ENCODE assay signal across 9 cellular contexts in the genomic region with DNA sequence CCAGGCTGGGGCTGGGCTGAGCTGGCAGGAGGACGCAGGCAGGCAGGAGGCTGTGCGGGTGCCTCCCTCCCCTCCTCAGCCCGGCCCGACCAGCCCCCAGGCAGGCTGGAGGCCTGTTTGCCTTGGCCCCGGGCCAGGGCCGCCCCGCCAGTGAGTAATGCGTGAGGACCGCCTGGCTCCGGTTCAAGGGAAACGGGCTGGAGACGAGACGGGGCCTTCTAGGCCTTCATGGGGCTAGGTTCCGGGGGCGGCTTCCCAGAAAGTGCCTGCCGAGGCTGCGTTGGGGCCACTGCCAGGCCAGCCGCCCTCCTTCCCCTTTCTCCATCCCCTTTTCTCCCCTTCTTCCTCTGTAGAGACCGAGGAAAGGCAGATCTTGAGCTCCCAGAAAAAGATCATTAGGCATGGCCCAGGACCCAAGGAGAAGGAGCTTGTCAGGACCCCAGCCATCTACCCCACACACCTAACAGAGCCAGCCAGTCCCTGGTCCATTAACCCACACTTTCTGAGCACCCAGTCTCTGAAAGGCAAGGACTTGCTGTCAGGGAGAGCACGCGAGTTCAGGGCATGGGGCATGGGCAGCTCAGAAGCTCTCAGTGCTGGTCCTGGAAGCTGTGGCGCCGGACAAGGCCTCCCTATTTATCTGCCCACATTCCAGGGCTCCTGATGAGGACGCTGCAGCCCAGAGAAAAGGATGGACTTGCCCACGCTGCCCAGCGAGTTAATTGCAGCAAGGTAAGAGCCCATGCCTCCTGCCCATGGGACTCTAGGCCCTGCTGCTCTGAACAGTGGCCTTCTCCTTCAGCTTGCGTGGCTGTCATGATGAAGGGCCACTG. TPM values are rescaled to one million over a fixed set of nuclear protein-coding genes. Genes with fewer than 3 reads are reported as not detected.
A peak's percentile ranks its signal among the peaks of the same experiment; 100 is the strongest.
DNase-seq lines count a peak whose midpoint lies in the region; ATAC-seq and TF ChIP-seq lines count a peak whose summit lies in the region.
"Had no signal": no experiment of that assay in that cellular context is flagged by ENCODE, and none has a peak within 500 bp of the region (broad histone marks: within the 10 kb centered on the region; RNA-seq: fewer than 3 reads in every experiment).

No MANE protein-coding gene starts in this region.

- H3K27me3 Mint-ChIP-seq in CD14-positive monocyte (ENCODE audit: low read depth in 3 of 3) = peaks cover 2 to 6% (median 3%) of the 10 kb centered on the region in 3 donors
- H3K27me3 Mint-ChIP-seq: activated naive CD4-positive, alpha-beta T cell treated with anti-CD3 and anti-CD28 coated beads, Interleukin-2, amount 50 U/mL, for 24 hours had no signal

- H3K9me3 ChIP-seq in stomach smooth muscle (ENCODE audit: control insufficient read depth in 2 of 2, low read length in 2 of 2) = peaks cover 5 to 10% of the 10 kb centered on the region in 2 donors

- H3K9ac ChIP-seq in stomach smooth muscle (ENCODE audit: low read length in 2 of 2) = peak overlapping the region; percentile 43 to 71

- peaks cover 7 to 15% (median 12%) of the 10 kb centered on the region in 7 donors for H3K9me3 Mint-ChIP-seq in CD14-positive monocyte
- H3K9me3 Mint-ChIP-seq: activated naive CD4-positive, alpha-beta T cell treated with anti-CD3 and anti-CD28 coated beads, Interleukin-2, amount 50 U/mL, for 24 hours had no signal

- no peak for TF ChIP-seq CTCF in CD14-positive monocyte (IDR thresholded peaks at IDR 0.05)
- TF ChIP-seq CTCF in kidney epithelial cell (IDR thresholded peaks at IDR 0.05; ENCODE audit: insufficient read depth, low read length, poor library complexity, severe bottlenecking) = no peak

- DNase-seq in CD14-positive monocyte (ENCODE audit: low spot score) = peak; percentile 80
- DNase-seq in NCI-H1417 treated with DMSO at 0.1 percent for 48 hours (lab: John Stamatoyannopoulos, UW) = peak; percentile 50
- DNase-seq in astrocyte of the hippocampus (ENCODE audit: low read depth, low spot score) = peak; percentile 99
- peak; percentile 56 for DNase-seq in kidney epithelial cell (ENCODE audit: low read depth)
- no peak for DNase-seq in AML-193 (lab: John Stamatoyannopoulos, UW)

- peak overlapping the region; percentile 74 for H3K27ac ChIP-seq in stomach smooth muscle (ENCODE audit: low read length)

- peak overlapping the region in 1 of 2 donors; percentile 42 for H3K4me3 Mint-ChIP-seq in CD14-positive monocyte
- H3K4me3 Mint-ChIP-seq: activated naive CD4-positive, alpha-beta T cell treated with anti-CD3 and anti-CD28 coated beads, Interleukin-2, amount 50 U/mL, for 24 hours had no signal

- H3K4me3 ChIP-seq in kidney epithelial cell (ENCODE audit: low read depth, low read length) (no peak overlapping the region), stomach smooth muscle (ENCODE audit: low read length in 2 of 2) (peak overlapping the region in 1 of 2 donors; percentile 47)

- H3K36me3 ChIP-seq in kidney epithelial cell (ENCODE audit: control insufficient read depth, insufficient read depth, low read length) (no peaks in the 10 kb centered on the region), stomach smooth muscle (ENCODE audit: control insufficient read depth in 2 of 2, insufficient read depth in 2 of 2, low read length in 2 of 2) (no peaks in the 10 kb centered on the region)

- peaks cover 4% of the 10 kb centered on the region in 2 donors for H3K36me3 Mint-ChIP-seq in CD14-positive monocyte

- intact Hi-C loops in CD14-positive monocyte (cut with micrococcal nuclease) = loop anchor here in 1 of 2 donors (5.0 kb wide), 1 partner anchor 45 kb away; no protein-coding TSS in a partner anchor

- peaks cover 23% of the 10 kb centered on the region for H3K4me1 ChIP-seq in stomach smooth muscle (ENCODE audit: control insufficient read depth, insufficient read depth, low read length)

- H3K27me3 ChIP-seq in kidney epithelial cell (ENCODE audit: control insufficient read depth, insufficient read depth, low read length) (no peaks in the 10 kb centered on the region), stomach smooth muscle (ENCODE audit: control insufficient read depth in 1 of 2, insufficient read depth in 2 of 2, low read length in 2 of 2) (no peaks in the 10 kb centered on the region)

- ATAC-seq in GM18502 (IDR thresholded peaks at IDR 0.05; ENCODE audit: poor library complexity, unreplicated experiment) (no peak), HG03442 (IDR thresholded peaks at IDR 0.05; ENCODE audit: unreplicated experiment) (no peak)

- peak overlapping the region; percentile 32 to 90 (median 73) for H3K27ac Mint-ChIP-seq in CD14-positive monocyte
- H3K27ac Mint-ChIP-seq: activated naive CD4-positive, alpha-beta T cell treated with anti-CD3 and anti-CD28 coated beads, Interleukin-2, amount 50 U/mL, for 24 hours had no signal

- H3K4me1 Mint-ChIP-seq in CD14-positive monocyte = peaks cover 46% of the 10 kb centered on the region

RNA-seq across cellular contexts. Expression of gene SMAD7, which starts 48.5 kb away (rescaled TPM):
- 1 to 10 TPM; 1.4 to 1.5 TPM for polyA plus RNA-seq in CD14-positive monocyte
- 54.3 and 68.1 TPM in 2 replicates for total RNA-seq in kidney epithelial cell

Comparison
In these comparisons a context has a peak if more than half of its experiments do, and no peak if none do; other contexts are left out.
1. DNase-seq: peak in CD14-positive monocyte (single experiment), NCI-H1417 treated with DMSO at 0.1 percent for 48 hours (single experiment), astrocyte of the hippocampus (single experiment) and kidney epithelial cell (single experiment); none in AML-193 (0 of 2).